Comparison of ENCODE assay signal across 26 cellular contexts in the genomic region with DNA sequence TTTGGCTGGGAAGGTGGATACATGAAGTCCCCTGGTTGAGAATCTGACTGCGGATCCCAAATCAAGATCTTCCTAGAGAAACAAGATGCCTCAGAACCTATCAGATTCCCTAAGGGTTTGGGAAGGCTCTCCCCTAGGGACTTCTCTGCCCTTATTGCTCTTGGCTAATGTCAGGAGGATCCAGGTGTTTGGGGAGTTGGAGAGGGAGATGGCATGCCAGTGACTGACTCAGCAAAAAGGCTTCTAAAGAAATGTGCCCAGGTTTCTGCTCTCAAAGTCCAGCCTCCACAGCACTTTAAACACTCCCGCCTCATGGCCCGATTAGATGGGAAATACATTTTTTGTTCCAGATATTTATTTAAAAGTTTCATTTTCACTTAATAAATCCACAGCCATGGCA.
"Had no signal": no experiment of that assay in that cellular context is flagged by ENCODE, and none has a peak within 500 bp of the region (broad histone marks: within the 10 kb centered on the region; RNA-seq: fewer than 3 reads in every experiment).

No MANE protein-coding gene starts in this region.

- FAIRE-seq: colon, endothelial cell of umbilical vein, frontal cortex, kidney had no signal

- H3K36me3 ChIP-seq: esophagus squamous epithelium, gastroesophageal sphincter, heart left ventricle, left ventricle myocardium inferior, lower lobe of right lung had no signal

- H3K27ac ChIP-seq: coronary artery, dorsolateral prefrontal cortex, esophagus squamous epithelium, gastroesophageal sphincter, heart left ventricle, hepatocyte, left ventricle myocardium inferior, lower lobe of right lung had no signal

- H3K4me1 ChIP-seq: esophagus squamous epithelium, gastroesophageal sphincter, heart left ventricle, left ventricle myocardium inferior, lower lobe of right lung had no signal

- H2AFZ ChIP-seq: hepatocyte had no signal

- H3K27me3 ChIP-seq: dorsolateral prefrontal cortex, esophagus squamous epithelium, gastroesophageal sphincter, heart left ventricle, hepatocyte had no signal

- H3K4me2 ChIP-seq: hepatocyte had no signal

- ATAC-seq: gastroesophageal sphincter; heart left ventricle; left colon; left lobe of liver; lower lobe of right lung; mucosa of descending colon; naive thymus-derived CD8-positive, alpha-beta T cell had no signal

- H3K9me3 ChIP-seq: esophagus squamous epithelium, lower lobe of right lung, mucosa of descending colon had no signal

- DNase-seq: dermis blood vessel endothelial cell; dorsolateral prefrontal cortex; effector CD4-positive, alpha-beta T cell; effector memory CD4-positive, alpha-beta T cell; esophagus squamous epithelium; foreskin fibroblast; heart left ventricle; hypothalamus; immature natural killer cell; islet precursor cell; kidney; kidney glomerular epithelial cell; left colon; left ventricle myocardium inferior; lower lobe of right lung; mesenchymal stem cell; mucosa of descending colon; naive B cell; naive thymus-derived CD8-positive, alpha-beta T cell had no signal

- H3K4me3 ChIP-seq: coronary artery, dorsolateral prefrontal cortex, esophagus squamous epithelium, gastroesophageal sphincter, heart left ventricle, hepatocyte, left ventricle myocardium inferior, lower lobe of right lung, mucosa of descending colon had no signal
